In genomic region chr4:163196904-163197505, GRCh38 we compare ENCODE assay signal across 7 cellular contexts.
"Had no signal": no experiment of that assay in that cellular context is flagged by ENCODE, and none has a peak within 500 bp of the region (broad histone marks: within the 10 kb centered on the region; RNA-seq: fewer than 3 reads in every experiment).

No MANE protein-coding gene starts in this region.

- H3K27ac ChIP-seq: GM23248 had no signal

- FAIRE-seq: HTR-8/SVneo had no signal

- H3K9me3 ChIP-seq: HAP-1 had no signal

- DNase-seq: GM23248, GOT3, H7, IMR-90, KBM-7 had no signal

- H3K4me1 ChIP-seq: HAP-1 had no signal

- H3K36me3 ChIP-seq: HAP-1 had no signal

- H3K9ac ChIP-seq: GM23248 had no signal

- H3K4me3 ChIP-seq: GM23248, HAP-1 had no signal

- H2AFZ ChIP-seq: GM23248 had no signal
